ENCODE assay signal across 13 cellular contexts in genomic region chr18:13241083-13241892, GRCh38. TPM values are rescaled to one million over a fixed set of nuclear protein-coding genes. Genes with fewer than 3 reads are reported as not detected.
"Had no signal": no experiment of that assay in that cellular context is flagged by ENCODE, and none has a peak within 500 bp of the region (broad histone marks: within the 10 kb centered on the region; RNA-seq: fewer than 3 reads in every experiment).

No MANE protein-coding gene starts in this region.

- H3K27ac ChIP-seq: ascending aorta, left lung, right atrium auricular region, testis, vagina had no signal

- H3K9me3 ChIP-seq: ascending aorta, left lung, right atrium auricular region, testis, vagina had no signal

- H3K4me2 ChIP-seq: smooth muscle cell had no signal

- H3K4me1 ChIP-seq: left lung, testis had no signal

- DNase-seq: activated CD4-positive, CD25-positive, alpha-beta regulatory T cell treated with anti-CD3 and anti-CD28 coated beads, Interleukin-2, amount 50 U/mL, for 72 hours; activated naive CD4-positive, alpha-beta T cell; left lung; mesendoderm; occipital lobe; stimulated activated naive CD8-positive, alpha-beta T cell treated with anti-CD3 and anti-CD28 coated beads, Interleukin-15, amount 100 ng/mL, for 72 hours; testis had no signal

- H3K36me3 ChIP-seq: ascending aorta, left lung, right atrium auricular region, vagina had no signal

- H3K27me3 ChIP-seq: ascending aorta, left lung, right atrium auricular region, testis, vagina had no signal

- H3K4me3 ChIP-seq: ascending aorta, left lung, right atrium auricular region, smooth muscle cell, testis, vagina had no signal

- ATAC-seq: left lung; natural killer cell treated with Interleukin-12 subunit alpha and Interleukin-12 subunit beta and Interleukin-15 and Interleukin-18, amount 100 ng/mL, for 72 hours; stimulated activated naive CD8-positive, alpha-beta T cell treated with anti-CD3 and anti-CD28 coated beads, Interleukin-15, amount 100 ng/mL, for 72 hours had no signal

RNA-seq across cellular contexts. Expression of gene LDLRAD4, which starts 22.7 kb away (rescaled TPM):
- total RNA-seq: bronchial epithelial cell had no signal
